8 cellular contexts compared by ENCODE assay signal in genomic region chr2:203814661-203815540, GRCh38. TPM values are rescaled to one million over a fixed set of nuclear protein-coding genes. Genes with fewer than 3 reads are reported as not detected.
A peak's percentile ranks its signal among the peaks of the same experiment; 100 is the strongest.
DNase-seq lines count a peak whose midpoint lies in the region; ATAC-seq, FAIRE-seq and TF ChIP-seq lines count a peak whose summit lies in the region.

No MANE protein-coding gene starts in this region.

- H3K4me1 ChIP-seq in GM23248 (ENCODE audit: insufficient read depth) (peaks cover 49% of the 10 kb centered on the region), Loucy (ENCODE audit: insufficient read depth, low read length, poor library complexity, severe bottlenecking) (peaks cover 22% of the 10 kb centered on the region), pancreas (peaks cover 0 to 6% (median 0%) of the 10 kb centered on the region in 3 donors)

- no peak overlapping the region for H3K27ac ChIP-seq in GM23248
- no peak overlapping the region for H3K27ac ChIP-seq in pancreas

- peak overlapping the region; percentile 22; the same call in 1 of the 2 replicates for H3K4me3 ChIP-seq in GM23248
- peak overlapping the region; percentile 43 for H3K4me3 ChIP-seq in Loucy (ENCODE audit: low read length, poor library complexity, severe bottlenecking)
- H3K4me3 ChIP-seq in pancreas = no peak overlapping the region

- 0 out of 2 replicates have a peak, but pooled peaks cover 9% of the 10 kb centered on the region for H3K79me2 ChIP-seq in GM23248 (ENCODE audit: insufficient read depth)
- H3K79me2 ChIP-seq in Loucy (ENCODE audit: insufficient read depth, low read length) = no peaks in the 10 kb centered on the region

- H3K9me3 ChIP-seq in GM23248 (ENCODE audit: low read depth) (no peaks in the 10 kb centered on the region), Loucy (ENCODE audit: insufficient read depth, low read depth, low read length) (no peaks in the 10 kb centered on the region), pancreas (no peaks in the 10 kb centered on the region)

- H3K27me3 ChIP-seq in GM23248 (replicated peaks; ENCODE audit: insufficient read depth) = no peaks in the 10 kb centered on the region
- no peaks in the 10 kb centered on the region for H3K27me3 ChIP-seq in Loucy (ENCODE audit: insufficient read depth, low read length, poor library complexity, severe bottlenecking)
- no peaks in the 10 kb centered on the region for H3K27me3 ChIP-seq in pancreas

- intact Hi-C loops in pancreas (cut with DNase I) = no loop called here

- peak; percentile 48 for FAIRE-seq in RCC 7860 (lab: Jason Lieb, UNC)
- FAIRE-seq in pancreas (lab: Jason Lieb, UNC) = no peak

- 29% methylated on average over 10 of the region's 10 CpGs for whole genome bisulfite sequencing in GM23248 (ENCODE audit: low coverage in 1 of 2, low lambda C conversion rate in 2 of 2, missing lambda C conversion rate in 2 of 2), 2 experiments
- WGBS in pancreas, 2 donors = 26 to 27% methylated on average over 10 of the region's 10 CpGs

- peak overlapping the region; percentile 63 for H3K4me2 ChIP-seq in GM23248 (ENCODE audit: unreplicated experiment)
- H3K4me2 ChIP-seq in Loucy (ENCODE audit: low read depth, low read length, poor library complexity, severe bottlenecking) = peak overlapping the region; percentile 53

- in situ Hi-C loops in GM23248 (cut with MboI) = loop anchor here (25.0 kb wide), 1 partner anchor 328 kb away; no protein-coding TSS in a partner anchor

- H3F3A ChIP-seq in GM23248 (ENCODE audit: insufficient read depth) (peaks cover 32% of the 10 kb centered on the region), Loucy (ENCODE audit: low read depth) (no peaks in the 10 kb centered on the region)

- ATAC-seq in pancreas (peak; percentile 77 to 94 (median 90)), GM21737 (IDR thresholded peaks at IDR 0.05; ENCODE audit: unreplicated experiment) (no peak)

- peak overlapping the region; percentile 21; the same call in 1 of the 2 replicates for H3K9ac ChIP-seq in GM23248
- no peak overlapping the region for H3K9ac ChIP-seq in Loucy (ENCODE audit: low read depth, low read length, poor library complexity, severe bottlenecking)

- H4K20me1 ChIP-seq in GM23248 (ENCODE audit: insufficient read depth) = no peaks in the 10 kb centered on the region
- H4K20me1 ChIP-seq in Loucy (ENCODE audit: insufficient read depth, low read length, poor library complexity, severe bottlenecking) = no peaks in the 10 kb centered on the region

- H3K36me3 ChIP-seq in GM23248 (ENCODE audit: low read depth) = no peaks in the 10 kb centered on the region
- H3K36me3 ChIP-seq in Loucy (ENCODE audit: insufficient read depth, low read length) = no peaks in the 10 kb centered on the region
- no peaks in the 10 kb centered on the region for H3K36me3 ChIP-seq in pancreas

- H2AFZ ChIP-seq in GM23248 = peak overlapping the region; percentile 73
- peak overlapping the region; percentile 78; the same call in 1 of the 2 replicates for H2AFZ ChIP-seq in Loucy (ENCODE audit: low read length)

- no peaks in the 10 kb centered on the region for H3K9me2 ChIP-seq in GM23248 (ENCODE audit: insufficient read depth)
- no peaks in the 10 kb centered on the region for H3K9me2 ChIP-seq in Loucy (replicated peaks; ENCODE audit: low read depth, low read length)

- TF ChIP-seq CTCF in Loucy (conservative IDR thresholded peaks at IDR 0.05; ENCODE audit: low read length) = peak; percentile 81
- peak; percentile 31 to 68 (median 62) for TF ChIP-seq CTCF in pancreas (IDR thresholded peaks at IDR 0.05)

- DNase-seq in ELR (ENCODE audit: low read depth) (peak; percentile 87), GM23248 (peak; percentile 92), RCC 7860 (ENCODE audit: low spot score) (peak; percentile 81), foreskin melanocyte (peak; percentile 47), pancreas (peak in 2 of 6 donors; percentile 11 to 45)
- peak; percentile 77 for DNase-seq in activated effector memory CD4-positive, alpha-beta T cell treated with anti-CD3 and anti-CD28 coated beads, Interleukin-2, amount 50 U/mL, for 16 hours

RNA-seq across cellular contexts. Expression of gene CTLA4, which starts 52.7 kb away (rescaled TPM):
- total RNA-seq in GM23248 (2014; rRNA removed; shearing (Covaris generic)) = not detected in 2 replicates
- polyA plus RNA-seq in GM23248 (2016; fragmentation: Nextera tagmentation; extraction: Ambion mirVana) (not detected in 2 replicates), pancreas (not detected)
- total RNA-seq in pancreas = under 1 TPM in 3 of 6 donors, not detected in 3; 0.16 to 0.25 (median 0.17) TPM

Comparison
In these comparisons a context has a peak if more than half of its experiments do, and no peak if none do; other contexts are left out.
1. H3K4me3 ChIP-seq: peak in GM23248 (single experiment) and Loucy (single experiment); none in pancreas (0 of 4).